In the genomic region with DNA sequence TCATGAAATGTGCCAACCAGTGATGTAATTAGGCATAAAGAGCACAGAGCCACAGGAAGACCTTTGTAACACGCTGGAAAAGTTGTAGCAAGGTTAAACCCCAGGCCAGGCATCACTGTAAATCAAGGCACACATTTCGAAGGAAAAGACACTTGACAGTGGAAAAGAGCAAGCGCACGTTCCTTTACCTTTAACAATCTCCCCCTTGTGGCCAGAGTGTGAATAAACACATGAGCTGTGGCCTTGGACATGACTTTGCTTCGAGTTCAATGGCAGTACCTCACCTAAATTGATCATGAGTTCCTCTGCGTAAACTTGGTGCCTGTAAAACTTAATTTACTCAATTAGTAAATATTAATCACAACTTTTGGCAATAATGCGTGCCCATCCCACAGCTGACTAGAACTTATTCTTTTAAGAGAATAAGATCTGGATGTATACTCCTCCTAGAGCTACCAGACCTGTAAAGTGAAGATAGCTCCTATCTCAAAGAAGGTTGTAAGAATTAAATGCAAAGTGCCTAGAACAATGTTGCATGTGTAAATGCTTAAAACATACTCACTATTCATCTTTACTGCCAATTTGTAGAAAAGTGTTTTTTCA, we compare ENCODE assay signal across 8 cellular contexts.
DNase-seq lines count a peak whose midpoint lies in the region; ATAC-seq and TF ChIP-seq lines count a peak whose summit lies in the region.

No MANE protein-coding gene starts in this region.

- H3K4me1 ChIP-seq in GM23248 (ENCODE audit: insufficient read depth) = peaks cover 10% of the 10 kb centered on the region; the same call in 1 of the 2 replicates
- H3K4me1 ChIP-seq in heart right ventricle = peaks cover 0 to 5% (median 0%) of the 10 kb centered on the region in 9 donors

- TF ChIP-seq CTCF in GM12864 (IDR thresholded peaks at IDR 0.05; ENCODE audit: low read depth, low read length, missing control alignments) (peak; percentile 85), heart right ventricle (IDR thresholded peaks at IDR 0.05) (peak; percentile 51 to 78 (median 71))

- no peak overlapping the region for H3K9ac ChIP-seq in GM23248

- peak overlapping the region; percentile 41; the same call in 1 of the 2 replicates for H2AFZ ChIP-seq in GM23248

- H3K36me3 ChIP-seq in GM23248 (ENCODE audit: low read depth) = no peaks in the 10 kb centered on the region
- no peaks in the 10 kb centered on the region for H3K36me3 ChIP-seq in heart right ventricle

- ATAC-seq in heart right ventricle (peak in 2 of 8 donors; percentile 34 to 73), sciatic nerve (peak; percentile 46)

- in situ Hi-C loops in GM23248 (cut with MboI) = loop anchor here (10.0 kb wide), 1 partner anchor 580 kb away; no protein-coding TSS in a partner anchor

- H4K20me1 ChIP-seq in GM23248 (ENCODE audit: insufficient read depth) = no peaks in the 10 kb centered on the region

- no peak overlapping the region for H3K4me3 ChIP-seq in GM12864 (ENCODE audit: low read depth, low read length)
- H3K4me3 ChIP-seq in GM23248 = no peak overlapping the region
- H3K4me3 ChIP-seq in heart right ventricle = no peak overlapping the region

- WGBS in GM23248 (ENCODE audit: low coverage in 1 of 2, low lambda C conversion rate in 2 of 2, missing lambda C conversion rate in 2 of 2), 2 experiments = 30 to 40% methylated on average over 7 of the region's 7 CpGs
- 33 to 36% methylated on average over 7 of the region's 7 CpGs for WGBS in heart right ventricle, 2 donors

- H3K9me3 ChIP-seq in GM23248 (ENCODE audit: low read depth) = no peaks in the 10 kb centered on the region
- no peaks in the 10 kb centered on the region for H3K9me3 ChIP-seq in heart right ventricle

- intact Hi-C loops in heart right ventricle (cut with DNase I) = loop anchor here in 7 of 10 donors (5.0 to 10.0 kb wide), 3 partner anchors 577 to 770 kb away; no protein-coding TSS in a partner anchor
- intact Hi-C loops in sciatic nerve (cut with DNase I) = no loop called here

- H3K27me3 ChIP-seq in GM23248 (replicated peaks; ENCODE audit: insufficient read depth) = no peaks in the 10 kb centered on the region
- no peaks in the 10 kb centered on the region for H3K27me3 ChIP-seq in heart right ventricle

- no peak overlapping the region for H3K4me2 ChIP-seq in GM23248 (ENCODE audit: unreplicated experiment)

- H3K27ac ChIP-seq in GM23248 (no peak overlapping the region), heart right ventricle (no peak overlapping the region)

- peak; percentile 13 for DNase-seq in GM12864 (ENCODE audit: low read depth)
- peak; percentile 78 for DNase-seq in GM23248
- DNase-seq in KG1 (lab: John Stamatoyannopoulos, UW) = peak; percentile 60
- peak; percentile 71 to 77 for DNase-seq in SHP77 (lab: John Stamatoyannopoulos, UW)
- DNase-seq in activated naive CD4-positive, alpha-beta T cell treated with Interleukin-2 at 50 U/mL for 16 hours = peak; percentile 49
- DNase-seq in heart right ventricle = peak in 1 of 2 donors; percentile 35
- DNase-seq in sciatic nerve (ENCODE audit: low spot score) = peak; percentile 64
- no peak for DNase-seq in GOT3 (lab: John Stamatoyannopoulos, UW)

- no peaks in the 10 kb centered on the region for H3K79me2 ChIP-seq in GM23248 (ENCODE audit: insufficient read depth)

- H3F3A ChIP-seq in GM23248 (ENCODE audit: insufficient read depth) = no peaks in the 10 kb centered on the region

- no peaks in the 10 kb centered on the region for H3K9me2 ChIP-seq in GM23248 (ENCODE audit: insufficient read depth)
